10 cellular contexts compared by ENCODE assay signal in genomic region chr17:58382108-58382884, GRCh38. TPM values are rescaled to one million over a fixed set of nuclear protein-coding genes. Genes with fewer than 3 reads are reported as not detected.
DNase-seq lines count a peak whose midpoint lies in the region; ATAC-seq and TF ChIP-seq lines count a peak whose summit lies in the region.
"Had no signal": no experiment of that assay in that cellular context is flagged by ENCODE, and none has a peak within 500 bp of the region (broad histone marks: within the 10 kb centered on the region; RNA-seq: fewer than 3 reads in every experiment).

No MANE protein-coding gene starts in this region.

- WGBS in ovary, 3 donors: 16 to 23% (median 16%) methylated on average over 4 of the region's 4 CpGs

- no peak for TF ChIP-seq CTCF in natural killer cell (IDR thresholded peaks at IDR 0.05)
- no peak for TF ChIP-seq CTCF in ovary (IDR thresholded peaks at IDR 0.05)

- H3K4me1 Mint-ChIP-seq in T-helper 17 cell (peaks cover 35% of the 10 kb centered on the region), natural killer cell (peaks cover 59 to 60% of the 10 kb centered on the region in 2 donors)

- intact Hi-C loops in natural killer cell (cut with micrococcal nuclease) (no loop called here), ovary (cut with DNase I) (no loop called here)

- DNase-seq in T-helper 17 cell: no peak
- no peak for DNase-seq in natural killer cell
- DNase-seq in stimulated activated CD4-positive, alpha-beta T cell treated with anti-CD3 and anti-CD28 coated beads, Interleukin-4, amount 100 ng/mL, for 1 hour: no peak
- DNase-seq in ovary: no peak
- DNase-seq in SK-N-DZ (ENCODE audit: low spot score): no peak
- DNase-seq in stimulated activated naive CD4-positive, alpha-beta T cell treated with Interleukin-2 at 50 U/mL for 16 hours (lab: John Stamatoyannopoulos, UW): no peak
- DNase-seq: upper lobe of left lung had no signal

- peaks cover 2% of the 10 kb centered on the region for H3K36me3 Mint-ChIP-seq in T-helper 17 cell (ENCODE audit: low read depth)
- no peaks in the 10 kb centered on the region for H3K36me3 Mint-ChIP-seq in natural killer cell

- H3K27me3 Mint-ChIP-seq in T-helper 17 cell: no peaks in the 10 kb centered on the region
- no peaks in the 10 kb centered on the region for H3K27me3 Mint-ChIP-seq in natural killer cell (ENCODE audit: low read depth in 2 of 2)

- H3K27ac Mint-ChIP-seq in T-helper 17 cell (peak overlapping the region; percentile 92), natural killer cell (peak overlapping the region; percentile 83 to 86)

- no peak for TF ChIP-seq EP300 in ovary (IDR thresholded peaks at IDR 0.05)

- H3K27me3 ChIP-seq in ovary: no peaks in the 10 kb centered on the region
- H3K27me3 ChIP-seq: upper lobe of left lung had no signal

- H3K4me3 Mint-ChIP-seq in T-helper 17 cell (peak overlapping the region; percentile 41), natural killer cell (peak overlapping the region; percentile 81)

- no peak overlapping the region for H3K27ac ChIP-seq in ovary

- H3K9me3 Mint-ChIP-seq in natural killer cell: no peaks in the 10 kb centered on the region

- no peaks in the 10 kb centered on the region for H3K9me3 ChIP-seq in T-helper 17 cell (ENCODE audit: control insufficient read depth, low read length, poor library complexity, severe bottlenecking)
- no peaks in the 10 kb centered on the region for H3K9me3 ChIP-seq in ovary
- H3K9me3 ChIP-seq: upper lobe of left lung had no signal

- TF ChIP-seq POLR2A in ovary (IDR thresholded peaks at IDR 0.05): no peak

- no peaks in the 10 kb centered on the region for H3K4me1 ChIP-seq in ovary (ENCODE audit: insufficient read depth)

- H3K4me3 ChIP-seq in ovary: no peak overlapping the region
- H3K4me3 ChIP-seq: skin epidermis, upper lobe of left lung had no signal

- ATAC-seq in GM18498 (IDR thresholded peaks at IDR 0.05; ENCODE audit: unreplicated experiment) (peak; percentile 68), GM21717 (IDR thresholded peaks at IDR 0.05; ENCODE audit: unreplicated experiment) (peak; percentile 73), T-helper 17 cell (peak; percentile 51), natural killer cell (peak; percentile 67 to 73 (median 72))

- no peaks in the 10 kb centered on the region for H3K36me3 ChIP-seq in ovary
- H3K36me3 ChIP-seq: upper lobe of left lung had no signal

RNA-seq across cellular contexts. Expression of gene SUPT4H1, which starts 30.3 kb away (rescaled TPM):
- total RNA-seq in T-helper 17 cell (10 to 100 TPM; 41.3 to 50.6 TPM), natural killer cell (10 to 100 TPM; 55.9 to 68.3 (median 68.1) TPM), ovary (10 to 100 TPM; 43.7 to 73.6 (median 50.0) TPM)
- 100 to 1,000 TPM in 1 of 2 donors, 10 to 100 TPM in 1; 86.2 to 182 TPM for polyA plus RNA-seq in ovary
- polyA plus RNA-seq in SK-N-DZ (2014; cell fraction: cytosol; rRNA removed): 215 and 376 TPM in 2 replicates
- 80.2 and 156 TPM in 2 replicates for polyA plus RNA-seq in SK-N-DZ (2014; cell fraction: nucleus; rRNA removed)

RNA-seq across cellular contexts. Expression of gene RNF43, which starts 35.0 kb away (rescaled TPM):
- total RNA-seq in T-helper 17 cell (under 1 TPM; 0.57 to 0.94 TPM), natural killer cell (1 to 10 TPM in 2 of 3 donors, under 1 TPM in 1; 0.95 to 1.1 (median 1.0) TPM), ovary (1 to 10 TPM in 6 of 7 donors, under 1 TPM in 1; 0.38 to 5.6 (median 2.0) TPM)
- under 1 TPM; 0.21 to 0.33 TPM for polyA plus RNA-seq in ovary
- polyA plus RNA-seq in SK-N-DZ (2014; cell fraction: cytosol; rRNA removed): not detected in 2 replicates
- polyA plus RNA-seq in SK-N-DZ (2014; cell fraction: nucleus; rRNA removed): 0.20 TPM in 1 of 2 replicates, not detected in the other

RNA-seq across cellular contexts. Expression of gene TSPOAP1, which starts 53.7 kb away (rescaled TPM):
- total RNA-seq in T-helper 17 cell: 10 to 100 TPM; 30.5 to 32.8 TPM
- total RNA-seq in natural killer cell: 100 to 1,000 TPM; 176 to 282 (median 246) TPM
- 10 to 100 TPM; 22.8 to 49.1 (median 37.5) TPM for total RNA-seq in ovary
- 10 to 100 TPM in 1 of 2 donors, 1 to 10 TPM in 1; 8.3 to 46.2 TPM for polyA plus RNA-seq in ovary
- 11.4 and 23.2 TPM in 2 replicates for polyA plus RNA-seq in SK-N-DZ (2014; cell fraction: cytosol; rRNA removed)
- polyA plus RNA-seq in SK-N-DZ (2014; cell fraction: nucleus; rRNA removed): 65.5 and 69.6 TPM in 2 replicates
